In genomic region chr9:92180669-92181181, GRCh38 we compare ENCODE assay signal across 12 cellular contexts.
DNase-seq lines count a peak whose midpoint lies in the region; ATAC-seq and TF ChIP-seq lines count a peak whose summit lies in the region.
"Had no signal": no experiment of that assay in that cellular context is flagged by ENCODE, and none has a peak within 500 bp of the region (broad histone marks: within the 10 kb centered on the region; RNA-seq: fewer than 3 reads in every experiment).

No MANE protein-coding gene starts in this region.

- no peaks in the 10 kb centered on the region for H3K9me3 Mint-ChIP-seq in CD8-positive, alpha-beta memory T cell

- no peak overlapping the region for H3K27ac ChIP-seq in Peyer's patch
- H3K27ac ChIP-seq in CD8-positive, alpha-beta memory T cell (ENCODE audit: low read depth, low read length) = no peak overlapping the region

- no peaks in the 10 kb centered on the region; the same call in 1 of the 2 replicates for H3K27me3 ChIP-seq in BJ (ENCODE audit: control insufficient read depth, insufficient read depth, low read length)
- no peaks in the 10 kb centered on the region for H3K27me3 ChIP-seq in Peyer's patch
- H3K27me3 ChIP-seq in CD8-positive, alpha-beta memory T cell (ENCODE audit: insufficient read depth, low read length, poor library complexity, severe bottlenecking) = no peaks in the 10 kb centered on the region

- H3K27ac Mint-ChIP-seq in CD8-positive, alpha-beta memory T cell = no peak overlapping the region
- H3K27ac Mint-ChIP-seq: WTC11 had no signal

- H3K4me3 Mint-ChIP-seq in CD8-positive, alpha-beta memory T cell = no peak overlapping the region
- H3K4me3 Mint-ChIP-seq: brain, WTC11 had no signal

- DNase-seq in BJ (ENCODE audit: low read depth) = peak; percentile 67
- DNase-seq in anterior cingulate cortex (lab: John Stamatoyannopoulos, UW) = peak in 44 of 58 donors; percentile 3 to 85 (median 45)
- DNase-seq in inferior parietal cortex (ENCODE audit: extremely low spot score) = peak; percentile 59
- DNase-seq in activated naive CD4-positive, alpha-beta T cell treated with Interleukin-2 at 50 U/mL for 16 hours = no peak
- no peak for DNase-seq in Peyer's patch
- DNase-seq in CD8-positive, alpha-beta memory T cell = no peak
- DNase-seq: left cardiac atrium, NCI-H1105 had no signal

- H3K36me3 Mint-ChIP-seq in CD8-positive, alpha-beta memory T cell = peaks cover 0 to 2% (median 0%) of the 10 kb centered on the region in 3 donors
- H3K36me3 Mint-ChIP-seq: brain had no signal

- H3K9me3 ChIP-seq in Peyer's patch = no peaks in the 10 kb centered on the region
- no peaks in the 10 kb centered on the region for H3K9me3 ChIP-seq in CD8-positive, alpha-beta memory T cell (ENCODE audit: low read length)

- no peaks in the 10 kb centered on the region for H3K36me3 ChIP-seq in BJ (ENCODE audit: control insufficient read depth, insufficient read depth, low read length)
- H3K36me3 ChIP-seq in Peyer's patch = no peaks in the 10 kb centered on the region
- H3K36me3 ChIP-seq in CD8-positive, alpha-beta memory T cell (ENCODE audit: insufficient read depth, low read length) = no peaks in the 10 kb centered on the region

- ATAC-seq in HG02798 (IDR thresholded peaks at IDR 0.05; ENCODE audit: poor library complexity, unreplicated experiment) = peak; percentile 36
- ATAC-seq in GM18505 (IDR thresholded peaks at IDR 0.05; ENCODE audit: unreplicated experiment) = no peak
- ATAC-seq: WTC11 had no signal

- no peak for TF ChIP-seq CTCF in BJ (IDR thresholded peaks at IDR 0.05; ENCODE audit: insufficient read depth, low read depth, low read length)
- no peak for TF ChIP-seq CTCF in Peyer's patch (IDR thresholded peaks at IDR 0.05)

- H3K4me3 ChIP-seq in BJ (ENCODE audit: low read depth, low read length) (no peak overlapping the region), Peyer's patch (no peak overlapping the region)
- no peak overlapping the region for H3K4me3 ChIP-seq in CD8-positive, alpha-beta memory T cell (ENCODE audit: low read length)

- CTCF ChIA-PET in BJ (lab: Yijun Ruan, JAX) = interaction anchor here (0.9 to 3.1 kb wide), 3 partner anchors 13 to 62 kb away, joined by 3 to 29 read pairs (median 6); no protein-coding TSS in a partner anchor
- CTCF ChIA-PET in CD8-positive, alpha-beta memory T cell (lab: Charles Lee) = interaction anchor here (1.4 kb wide), 1 partner anchor 41 kb away, joined by 5 read pairs; no protein-coding TSS in a partner anchor

- POLR2A ChIA-PET in BJ (lab: Charles Lee) = interaction anchor here (0.6 kb wide), 1 partner anchor 11 kb away, joined by 3 read pairs; no protein-coding TSS in a partner anchor
- POLR2A ChIA-PET in CD8-positive, alpha-beta memory T cell (lab: Charles Lee) = no interaction called here

- H3K4me1 ChIP-seq in Peyer's patch = no peaks in the 10 kb centered on the region
- H3K4me1 ChIP-seq in CD8-positive, alpha-beta memory T cell (ENCODE audit: insufficient read depth, low read length) = no peaks in the 10 kb centered on the region

- H3K4me1 Mint-ChIP-seq in CD8-positive, alpha-beta memory T cell = no peaks in the 10 kb centered on the region
- H3K4me1 Mint-ChIP-seq: WTC11 had no signal

- peaks cover 3 to 4% of the 10 kb centered on the region in 2 donors for H3K27me3 Mint-ChIP-seq in CD8-positive, alpha-beta memory T cell

- TF ChIP-seq POLR2A in Peyer's patch (IDR thresholded peaks at IDR 0.05) = no peak
- TF ChIP-seq POLR2A in GM18505 (IDR thresholded peaks at IDR 0.05; ENCODE audit: borderline replicate concordance, extremely low read depth, insufficient read depth, insufficient read length) = no peak

Comparison
In these comparisons a context has a peak if more than half of its experiments do, and no peak if none do; other contexts are left out.
1. DNase-seq: peak in BJ (single experiment), anterior cingulate cortex (44 of 58) and inferior parietal cortex (single experiment); none in activated naive CD4-positive, alpha-beta T cell treated with Interleukin-2 at 50 U/mL for 16 hours (single experiment), Peyer's patch (0 of 3) and CD8-positive, alpha-beta memory T cell (0 of 5).